16 cellular contexts compared by ENCODE assay signal in genomic region chr1:230800891-230801290, GRCh38. TPM values are rescaled to one million over a fixed set of nuclear protein-coding genes. Genes with fewer than 3 reads are reported as not detected.
DNase-seq lines count a peak whose midpoint lies in the region; TF ChIP-seq lines count a peak whose summit lies in the region.
"Had no signal": no experiment of that assay in that cellular context is flagged by ENCODE, and none has a peak within 500 bp of the region (broad histone marks: within the 10 kb centered on the region; RNA-seq: fewer than 3 reads in every experiment).

No MANE protein-coding gene starts in this region.

- H3K36me3 Mint-ChIP-seq in nephron (ENCODE audit: low read depth) (no peaks in the 10 kb centered on the region), type B pancreatic cell (no peaks in the 10 kb centered on the region)

- in situ Hi-C loops in transverse colon (cut with MboI; ENCODE audit: low pct_ligation_motif_present in 1 of 4, low pct_unique_long_range_greater_than_20kb in 1 of 4, low sequenced_read_pairs in 3 of 4): loop anchor here in 2 of 4 donors (25.0 kb wide), 1 partner anchor 111 kb away; no protein-coding TSS in a partner anchor

- POLR2A ChIA-PET in HEK293 (lab: Yijun Ruan, JAX): interaction anchor here (0.6 kb wide), 1 partner anchor 9 kb away, joined by 3 read pairs; no protein-coding TSS in a partner anchor

- CTCF ChIA-PET in HEK293 (lab: Yijun Ruan, JAX): interaction anchor here (0.6 to 1.2 kb wide), 7 partner anchors 116 to 843 kb away, joined by 3 to 5 read pairs (median 3); partner anchors contain the start of gene COG2

- no peak for TF ChIP-seq EP300 in transverse colon (IDR thresholded peaks at IDR 0.05; ENCODE audit: low read depth)

- no peaks in the 10 kb centered on the region for H3K27me3 ChIP-seq in transverse colon

- TF ChIP-seq CTCF in HEK293 (tag by site-specific recombination; IDR thresholded peaks at IDR 0.05): no peak
- TF ChIP-seq CTCF in nephron (IDR thresholded peaks at IDR 0.05; ENCODE audit: unreplicated experiment in 3 of 3): no peak
- TF ChIP-seq CTCF in type B pancreatic cell (conservative IDR thresholded peaks at IDR 0.05): no peak
- TF ChIP-seq CTCF in transverse colon (IDR thresholded peaks at IDR 0.05): no peak

- no peak overlapping the region for H3K4me3 Mint-ChIP-seq in nephron
- H3K4me3 Mint-ChIP-seq in type B pancreatic cell: no peak overlapping the region
- H3K4me3 Mint-ChIP-seq: B cell; CD4-positive, alpha-beta T cell; GM23338 had no signal

- no peaks in the 10 kb centered on the region for H3K36me3 ChIP-seq in HEK293 (ENCODE audit: control insufficient read depth in 2 of 2, insufficient read depth in 1 of 2, low read length in 2 of 2)
- H3K36me3 ChIP-seq in transverse colon: no peaks in the 10 kb centered on the region

- WGBS in transverse colon (ENCODE audit: low coverage in 1 of 2), 2 donors: 69 to 78% methylated on average over 3 of the region's 3 CpGs

- no peaks in the 10 kb centered on the region for H3K9me3 ChIP-seq in HEK293 (ENCODE audit: control insufficient read depth, insufficient read depth, low read depth, low read length)
- no peaks in the 10 kb centered on the region for H3K9me3 ChIP-seq in transverse colon

- H3K9me3 Mint-ChIP-seq in nephron: peaks cover 2% of the 10 kb centered on the region
- H3K9me3 Mint-ChIP-seq in type B pancreatic cell: no peaks in the 10 kb centered on the region
- H3K9me3 Mint-ChIP-seq: CD4-positive, alpha-beta T cell; GM23338 had no signal

- H3K4me1 Mint-ChIP-seq in nephron (peaks cover 17% of the 10 kb centered on the region), type B pancreatic cell (ENCODE audit: unreplicated experiment) (peaks cover 13% of the 10 kb centered on the region)
- H3K4me1 Mint-ChIP-seq: B cell had no signal

- DNase-seq in ecto neural progenitor cell (ENCODE audit: low spot score): peak; percentile 10
- DNase-seq in type B pancreatic cell (ENCODE audit: extremely low spot score, unreplicated experiment): peak; percentile 22
- no peak for DNase-seq in Ammon's horn (ENCODE audit: low spot score)
- DNase-seq in transverse colon: no peak
- DNase-seq in SW 1271 (lab: John Stamatoyannopoulos, UW): no peak
- DNase-seq: 8988T; C1 segment of cervical spinal cord; Calu3; CD4-positive, alpha-beta T cell; H7 had no signal

- H3K27ac Mint-ChIP-seq in nephron: peak overlapping the region in 2 of 3 experiments; percentile 6 to 49
- no peak overlapping the region for H3K27ac Mint-ChIP-seq in type B pancreatic cell
- H3K27ac Mint-ChIP-seq: B cell; CD4-positive, alpha-beta T cell; GM23338 had no signal

- H3K27ac ChIP-seq in HEK293 (ENCODE audit: extremely low read depth, low read depth, low read length) (no peak overlapping the region), transverse colon (no peak overlapping the region)
- H3K27ac ChIP-seq: HL-60 had no signal

- H3K4me3 ChIP-seq in HEK293 (ENCODE audit: low read depth, low read length) (no peak overlapping the region), transverse colon (no peak overlapping the region)
- H3K4me3 ChIP-seq: GM12878, GM23338 had no signal

- H3K4me1 ChIP-seq in HEK293 (ENCODE audit: control insufficient read depth, insufficient read depth, low read length): no peaks in the 10 kb centered on the region
- no peaks in the 10 kb centered on the region for H3K4me1 ChIP-seq in transverse colon

- H3K27me3 Mint-ChIP-seq in nephron (ENCODE audit: low read depth) (peaks cover 11% of the 10 kb centered on the region), type B pancreatic cell (no peaks in the 10 kb centered on the region)

- intact Hi-C loops in transverse colon (cut with DNase I; ENCODE audit: low total_unique reads): loop anchor here (2.0 kb wide), 1 partner anchor 118 kb away; no protein-coding TSS in a partner anchor

- no peak for TF ChIP-seq POLR2A in transverse colon (IDR thresholded peaks at IDR 0.05)

TF ChIP-seq in HEK293, 187 proteins besides CTCF, POLR2A, EP300 and RAD21:
- TF ChIP-seq TSHZ1 (tag by site-specific recombination; IDR thresholded peaks at IDR 0.05; ENCODE audit: borderline replicate concordance) (no peak), ZNF362 (tag by site-specific recombination; IDR thresholded peaks at IDR 0.05) (no peak), SCRT2 (tag by site-specific recombination; IDR thresholded peaks at IDR 0.05) (0 out of 2 replicates have a peak, but pooled peaks have one; percentile 10)

RNA-seq across cellular contexts. Expression of gene CAPN9, which starts 53.7 kb away (rescaled TPM):
- total RNA-seq in type B pancreatic cell (ENCODE audit: low replicate concordance) (0.72 and 1.1 TPM in 2 replicates), transverse colon (10 to 100 TPM; 26.3 to 59.9 (median 32.7) TPM)
- total RNA-seq: B cell; Calu3; CD4-positive, alpha-beta T cell; GM12878 had no signal

Comparison
In these comparisons a context has a peak if more than half of its experiments do, and no peak if none do; other contexts are left out.
1. DNase-seq: peak in ecto neural progenitor cell (single experiment) and type B pancreatic cell (single experiment); none in Ammon's horn (single experiment), transverse colon (single experiment) and SW 1271 (0 of 2).
2. RNA of gene CAPN9, which starts 53.7 kb away (total RNA-seq): 26.3 to 59.9 TPM in transverse colon; 0.72 to 1.1 TPM in type B pancreatic cell; every median in the first group is over 10 times any median in the second.